ENCODE assay signal across 20 cellular contexts in the genomic region with DNA sequence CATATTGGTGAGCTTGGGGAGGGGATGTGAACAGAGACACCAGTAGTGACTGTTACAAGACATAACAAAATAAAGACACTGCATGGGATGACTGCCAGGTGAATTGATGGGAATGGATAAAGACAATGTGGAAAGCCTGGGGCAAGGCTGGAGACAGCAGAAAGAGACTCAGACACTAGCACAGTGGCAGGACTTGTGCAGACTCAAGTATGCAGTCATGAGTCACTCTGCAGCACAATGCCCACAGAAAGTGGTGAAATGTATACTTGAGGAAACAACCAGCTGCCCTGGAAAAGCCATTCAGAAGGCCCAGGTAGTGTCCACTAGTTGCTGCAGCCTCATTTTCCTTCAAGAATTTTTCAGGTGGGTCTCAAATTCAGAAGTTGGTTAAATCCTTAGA.
DNase-seq lines count a peak whose midpoint lies in the region; ATAC-seq and TF ChIP-seq lines count a peak whose summit lies in the region.
"Had no signal": no experiment of that assay in that cellular context is flagged by ENCODE, and none has a peak within 500 bp of the region (broad histone marks: within the 10 kb centered on the region; RNA-seq: fewer than 3 reads in every experiment).

No MANE protein-coding gene starts in this region.

- no peaks in the 10 kb centered on the region for H3K9me3 Mint-ChIP-seq in activated T-helper 2 cell treated with anti-CD3 and anti-CD28 coated beads, Interferon-gamma antibody, Interleukin-2, Interleukin-4, amounts not matched to agents 10 μg/mL and 5 μg/mL and 100 μg/mL, durations not matched to agents 14 hours and 24 hours and 36 hours
- no peaks in the 10 kb centered on the region for H3K9me3 Mint-ChIP-seq in endothelial cell (ENCODE audit: unreplicated experiment)
- H3K9me3 Mint-ChIP-seq: activated T-cell treated with anti-CD3 and anti-CD28 coated beads, Interleukin-2, amount 50 U/mL, for 4 hours had no signal

- no peak overlapping the region for H3K4me3 ChIP-seq in GM23248
- no peak overlapping the region for H3K4me3 ChIP-seq in right cardiac atrium (ENCODE audit: low read length)
- no peak overlapping the region for H3K4me3 ChIP-seq in tibial nerve
- H3K4me3 ChIP-seq: body of pancreas, lower lobe of right lung, PC-9, psoas muscle, SK-N-MC, smooth muscle cell, upper lobe of left lung had no signal

- in situ Hi-C loops in GM23248 (cut with MboI), result loop anchor here (25.0 kb wide), 1 partner anchor 109 kb away; no protein-coding TSS in a partner anchor

- H3K27me3 Mint-ChIP-seq in activated T-helper 2 cell treated with anti-CD3 and anti-CD28 coated beads, Interferon-gamma antibody, Interleukin-2, Interleukin-4, amounts not matched to agents 10 μg/mL and 5 μg/mL and 100 μg/mL, durations not matched to agents 14 hours and 24 hours and 36 hours (ENCODE audit: low read depth), result no peaks in the 10 kb centered on the region
- no peaks in the 10 kb centered on the region for H3K27me3 Mint-ChIP-seq in endothelial cell (ENCODE audit: unreplicated experiment)

- no peak overlapping the region for H3K27ac ChIP-seq in GM23248
- no peak overlapping the region for H3K27ac ChIP-seq in right cardiac atrium (ENCODE audit: low read length)
- no peak overlapping the region for H3K27ac ChIP-seq in tibial nerve
- H3K27ac ChIP-seq: 22Rv1, body of pancreas, lower lobe of right lung, neutrophil, PC-9, psoas muscle, SK-N-MC, upper lobe of left lung had no signal

- TF ChIP-seq EP300 in tibial nerve (IDR thresholded peaks at IDR 0.05), result no peak

- no peak for TF ChIP-seq POLR2A in tibial nerve (IDR thresholded peaks at IDR 0.05)

- ATAC-seq in right cardiac atrium, result no peak
- ATAC-seq: activated T-cell treated with anti-CD3 and anti-CD28 coated beads, Interleukin-2, amount 50 U/mL, for 4 hours; body of pancreas; lower lobe of right lung; psoas muscle had no signal

- H3K9me3 ChIP-seq in GM23248 (ENCODE audit: low read depth) (no peaks in the 10 kb centered on the region), right cardiac atrium (ENCODE audit: control insufficient read depth, low read length) (no peaks in the 10 kb centered on the region), tibial nerve (no peaks in the 10 kb centered on the region)
- H3K9me3 ChIP-seq: body of pancreas, lower lobe of right lung, neutrophil, psoas muscle, upper lobe of left lung had no signal

- no peaks in the 10 kb centered on the region for H3K4me1 ChIP-seq in GM23248 (ENCODE audit: insufficient read depth)
- H3K4me1 ChIP-seq in right cardiac atrium (ENCODE audit: control insufficient read depth, insufficient read depth, low read length), result peaks cover 2% of the 10 kb centered on the region
- no peaks in the 10 kb centered on the region for H3K4me1 ChIP-seq in tibial nerve
- H3K4me1 ChIP-seq: body of pancreas, lower lobe of right lung, psoas muscle, upper lobe of left lung had no signal

- H3K4me3 Mint-ChIP-seq in activated T-helper 2 cell treated with anti-CD3 and anti-CD28 coated beads, Interferon-gamma antibody, Interleukin-2, Interleukin-4, amounts not matched to agents 10 μg/mL and 5 μg/mL and 100 μg/mL, durations not matched to agents 14 hours and 24 hours and 36 hours (ENCODE audit: low read depth), result no peak overlapping the region
- H3K4me3 Mint-ChIP-seq in endothelial cell (ENCODE audit: unreplicated experiment), result no peak overlapping the region
- H3K4me3 Mint-ChIP-seq: activated T-cell treated with anti-CD3 and anti-CD28 coated beads, Interleukin-2, amount 50 U/mL, for 4 hours had no signal

- no peaks in the 10 kb centered on the region for H3K9me2 ChIP-seq in GM23248 (ENCODE audit: insufficient read depth)

- TF ChIP-seq CTCF in tibial nerve (IDR thresholded peaks at IDR 0.05) (no peak), endothelial cell (IDR thresholded peaks at IDR 0.05; ENCODE audit: unreplicated experiment) (no peak)

- H3K79me2 ChIP-seq in GM23248 (ENCODE audit: insufficient read depth), result no peaks in the 10 kb centered on the region

- no peak overlapping the region for H2AFZ ChIP-seq in GM23248
- H2AFZ ChIP-seq: PC-9 had no signal

- H3F3A ChIP-seq in GM23248 (ENCODE audit: insufficient read depth), result no peaks in the 10 kb centered on the region

- no peak overlapping the region for H3K9ac ChIP-seq in GM23248

- no peaks in the 10 kb centered on the region for H3K36me3 ChIP-seq in GM23248 (ENCODE audit: low read depth)
- no peaks in the 10 kb centered on the region for H3K36me3 ChIP-seq in tibial nerve
- H3K36me3 ChIP-seq: lower lobe of right lung, neutrophil, upper lobe of left lung had no signal

- intact Hi-C loops in activated T-helper 2 cell treated with anti-CD3 and anti-CD28 coated beads, Interferon-gamma antibody, Interleukin-2, Interleukin-4, amounts not matched to agents 10 μg/mL and 5 μg/mL and 100 μg/mL, durations not matched to agents 14 hours and 24 hours and 36 hours (cut with micrococcal nuclease), result loop anchor here (2.0 kb wide), 1 partner anchor 49 kb away; no protein-coding TSS in a partner anchor
- intact Hi-C loops in right cardiac atrium (cut with DNase I), result no loop called here

- peaks cover 39% of the 10 kb centered on the region for H3K4me1 Mint-ChIP-seq in activated T-helper 2 cell treated with anti-CD3 and anti-CD28 coated beads, Interferon-gamma antibody, Interleukin-2, Interleukin-4, amounts not matched to agents 10 μg/mL and 5 μg/mL and 100 μg/mL, durations not matched to agents 14 hours and 24 hours and 36 hours (ENCODE audit: low read depth)
- peaks cover 7% of the 10 kb centered on the region for H3K4me1 Mint-ChIP-seq in endothelial cell (ENCODE audit: unreplicated experiment)

- H3K27me3 ChIP-seq in GM23248 (replicated peaks; ENCODE audit: insufficient read depth) (no peaks in the 10 kb centered on the region), right cardiac atrium (ENCODE audit: control insufficient read depth, insufficient read depth) (no peaks in the 10 kb centered on the region), tibial nerve (no peaks in the 10 kb centered on the region)
- H3K27me3 ChIP-seq: body of pancreas, neutrophil, upper lobe of left lung had no signal

- H4K20me1 ChIP-seq in GM23248 (ENCODE audit: insufficient read depth), result no peaks in the 10 kb centered on the region

- peak; percentile 65 for DNase-seq in DMS53 (lab: John Stamatoyannopoulos, UW)
- no peak for DNase-seq in DMS53 treated with DMSO at 0.1 percent for 48 hours (lab: John Stamatoyannopoulos, UW; ENCODE audit: unreplicated experiment)
- peak; percentile 52 for DNase-seq in GM23248
- no peak for DNase-seq in activated T-helper 2 cell treated with anti-CD3 and anti-CD28 coated beads, Interferon-gamma antibody, Interleukin-2, Interleukin-4, amounts not matched to agents 10 μg/mL and 5 μg/mL and 100 μg/mL, durations not matched to agents 14 hours and 24 hours and 36 hours (ENCODE audit: low spot score)
- peak; percentile 52 for DNase-seq in kidney tubule cell (ENCODE audit: low spot score)
- DNase-seq in right cardiac atrium, result no peak
- DNase-seq in tibial nerve (ENCODE audit: low spot score in 2 of 2), result no peak
- no peak for DNase-seq in endothelial cell (ENCODE audit: low spot score)
- DNase-seq: activated CD8-positive, alpha-beta memory T cell treated with anti-CD3 and anti-CD28 coated beads for 24 hours; activated T-cell treated with anti-CD3 and anti-CD28 coated beads, Interleukin-2, amount 50 U/mL, for 4 hours; body of pancreas; lower lobe of right lung; PC-9; psoas muscle; stimulated activated CD4-positive, alpha-beta T cell treated with anti-CD3 and anti-CD28 coated beads, Interleukin-4, amount 100 ng/mL, for 1 hour; upper lobe of left lung had no signal

- H3K36me3 Mint-ChIP-seq in activated T-helper 2 cell treated with anti-CD3 and anti-CD28 coated beads, Interferon-gamma antibody, Interleukin-2, Interleukin-4, amounts not matched to agents 10 μg/mL and 5 μg/mL and 100 μg/mL, durations not matched to agents 14 hours and 24 hours and 36 hours (ENCODE audit: low read depth), result peaks cover 39% of the 10 kb centered on the region
- H3K36me3 Mint-ChIP-seq in endothelial cell (ENCODE audit: low read depth, unreplicated experiment), result no peaks in the 10 kb centered on the region

- peak overlapping the region; percentile 6 for H3K27ac Mint-ChIP-seq in activated T-helper 2 cell treated with anti-CD3 and anti-CD28 coated beads, Interferon-gamma antibody, Interleukin-2, Interleukin-4, amounts not matched to agents 10 μg/mL and 5 μg/mL and 100 μg/mL, durations not matched to agents 14 hours and 24 hours and 36 hours
- H3K27ac Mint-ChIP-seq in endothelial cell (ENCODE audit: unreplicated experiment), result no peak overlapping the region

- H3K4me2 ChIP-seq in GM23248 (ENCODE audit: unreplicated experiment), result no peak overlapping the region
- H3K4me2 ChIP-seq: PC-9, smooth muscle cell had no signal

Comparison
In these comparisons a context has a peak if more than half of its experiments do, and no peak if none do; other contexts are left out.
1. DNase-seq: peak in DMS53 (single experiment), GM23248 (single experiment) and kidney tubule cell (single experiment); none in DMS53 treated with DMSO at 0.1 percent for 48 hours (single experiment), activated T-helper 2 cell treated with anti-CD3 and anti-CD28 coated beads, Interferon-gamma antibody, Interleukin-2, Interleukin-4, amounts not matched to agents 10 μg/mL and 5 μg/mL and 100 μg/mL, durations not matched to agents 14 hours and 24 hours and 36 hours (single experiment), right cardiac atrium (0 of 3), tibial nerve (0 of 2) and endothelial cell (single experiment).